25 cellular contexts compared by ENCODE assay signal in the genomic region with DNA sequence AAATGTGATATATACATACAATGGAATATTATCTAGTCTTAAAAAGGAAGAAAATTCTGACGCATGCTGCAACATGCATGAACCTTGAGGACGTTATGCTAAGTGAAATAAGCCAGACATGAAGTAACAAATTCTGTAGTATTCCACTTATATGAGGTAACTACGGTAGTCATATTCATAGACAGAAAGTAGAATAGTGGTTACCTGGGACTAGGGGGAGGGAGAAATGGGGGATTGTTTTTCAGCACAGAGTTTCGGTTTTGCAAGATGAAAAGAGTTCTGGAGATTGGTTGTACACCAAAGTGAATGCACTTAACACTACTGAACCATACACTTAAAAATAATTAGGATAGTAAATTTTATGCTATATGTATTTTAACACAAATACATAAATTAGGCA.
DNase-seq lines count a peak whose midpoint lies in the region; ATAC-seq and TF ChIP-seq lines count a peak whose summit lies in the region.
"Had no signal": no experiment of that assay in that cellular context is flagged by ENCODE, and none has a peak within 500 bp of the region (broad histone marks: within the 10 kb centered on the region; RNA-seq: fewer than 3 reads in every experiment).

No MANE protein-coding gene starts in this region.

- no peak overlapping the region for H3K4me3 Mint-ChIP-seq in activated CD8-positive, alpha-beta T cell treated with anti-CD3 and anti-CD28 coated beads for 36 hours
- no peak overlapping the region for H3K4me3 Mint-ChIP-seq in activated CD8-positive, alpha-beta T cell treated with anti-CD3 and anti-CD28 coated beads, Interleukin-2, amount 10 ng/mL, durations not matched to agents 7 days and 5 days
- no peak overlapping the region for H3K4me3 Mint-ChIP-seq in naive thymus-derived CD4-positive, alpha-beta T cell
- H3K4me3 Mint-ChIP-seq: HFFc6, IgD-negative memory B cell had no signal

- peak; percentile 47 for ATAC-seq in activated CD8-positive, alpha-beta T cell treated with anti-CD3 and anti-CD28 coated beads for 36 hours
- no peak for ATAC-seq in activated CD8-positive, alpha-beta T cell treated with anti-CD3 and anti-CD28 coated beads, Interleukin-2, amount 10 ng/mL, durations not matched to agents 7 days and 5 days
- ATAC-seq in GM18858 (IDR thresholded peaks at IDR 0.05; ENCODE audit: unreplicated experiment) (peak; percentile 57), HG03103 (IDR thresholded peaks at IDR 0.05; ENCODE audit: low read depth, unreplicated experiment) (peak; percentile 68), Right ventricle myocardium superior (ENCODE audit: poor library complexity) (no peak)
- ATAC-seq in naive thymus-derived CD4-positive, alpha-beta T cell: peak; percentile 36

- H3K27ac Mint-ChIP-seq in activated CD8-positive, alpha-beta T cell treated with anti-CD3 and anti-CD28 coated beads for 36 hours: no peak overlapping the region
- no peak overlapping the region for H3K27ac Mint-ChIP-seq in activated CD8-positive, alpha-beta T cell treated with anti-CD3 and anti-CD28 coated beads, Interleukin-2, amount 10 ng/mL, durations not matched to agents 7 days and 5 days
- no peak overlapping the region for H3K27ac Mint-ChIP-seq in naive thymus-derived CD4-positive, alpha-beta T cell
- H3K27ac Mint-ChIP-seq: HFFc6, IgD-negative memory B cell had no signal

- H3K4me1 ChIP-seq in naive thymus-derived CD4-positive, alpha-beta T cell (ENCODE audit: control insufficient read depth in 2 of 2, insufficient read depth in 2 of 2, low read length in 2 of 2): no peaks in the 10 kb centered on the region
- no peaks in the 10 kb centered on the region for H3K4me1 ChIP-seq in testis
- H3K4me1 ChIP-seq: BLaER1, Peyer's patch had no signal

- no peak overlapping the region for H3K27ac ChIP-seq in naive thymus-derived CD4-positive, alpha-beta T cell (ENCODE audit: low read depth, low read length)
- H3K27ac ChIP-seq in testis: no peak overlapping the region
- H3K27ac ChIP-seq: BLaER1, Peyer's patch had no signal

- H3K9me3 Mint-ChIP-seq in activated CD8-positive, alpha-beta T cell treated with anti-CD3 and anti-CD28 coated beads for 36 hours: no peaks in the 10 kb centered on the region
- no peaks in the 10 kb centered on the region for H3K9me3 Mint-ChIP-seq in activated CD8-positive, alpha-beta T cell treated with anti-CD3 and anti-CD28 coated beads, Interleukin-2, amount 10 ng/mL, durations not matched to agents 7 days and 5 days (ENCODE audit: insufficient read depth)
- H3K9me3 Mint-ChIP-seq in naive thymus-derived CD4-positive, alpha-beta T cell: peaks cover 0 to 5% (median 0%) of the 10 kb centered on the region in 11 donors
- H3K9me3 Mint-ChIP-seq: CD4-positive, alpha-beta memory T cell; HFFc6; IgD-negative memory B cell had no signal

- 93 to 95% methylated on average over 4 of the region's 4 CpGs for WGBS in testis, 2 donors

- no peak for DNase-seq in activated CD8-positive, alpha-beta T cell treated with anti-CD3 and anti-CD28 coated beads for 36 hours
- DNase-seq in activated CD8-positive, alpha-beta T cell treated with anti-CD3 and anti-CD28 coated beads, Interleukin-2, amount 10 ng/mL, durations not matched to agents 7 days and 5 days: no peak
- DNase-seq in naive thymus-derived CD4-positive, alpha-beta T cell: peak in 1 of 9 donors; percentile 26
- DNase-seq in testis (no peak), Right ventricle myocardium superior (no peak), NCI-H524 treated with DMSO at 0.1 percent for 48 hours (lab: John Stamatoyannopoulos, UW) (no peak)
- DNase-seq: Calu3; CD4-positive, alpha-beta memory T cell; DMS53; EL; H7; HFFc6; Kasumi-1; MG63; NCI-H1092 treated with DMSO at 0.1 percent for 48 hours; NCI-H146; NCI-H2029 treated with DMSO at 0.1 percent for 48 hours; NCI-H2171; NCI-H446; NCI-H69; Peyer's patch had no signal

- no peak for TF ChIP-seq POLR2A in testis (IDR thresholded peaks at IDR 0.05)

- POLR2A ChIA-PET in activated CD8-positive, alpha-beta T cell treated with anti-CD3 and anti-CD28 coated beads for 36 hours (lab: Charles Lee): no interaction called here
- POLR2A ChIA-PET in activated CD8-positive, alpha-beta T cell treated with anti-CD3 and anti-CD28 coated beads, Interleukin-2, amount 10 ng/mL, durations not matched to agents 7 days and 5 days (lab: Charles Lee): interaction anchor here (0.6 kb wide), 1 partner anchor 215 kb away, joined by 3 read pairs; no protein-coding TSS in a partner anchor
- POLR2A ChIA-PET in naive thymus-derived CD4-positive, alpha-beta T cell (lab: Charles Lee): no interaction called here

- no peak for TF ChIP-seq CTCF in activated CD8-positive, alpha-beta T cell treated with anti-CD3 and anti-CD28 coated beads for 36 hours (IDR thresholded peaks at IDR 0.05)
- TF ChIP-seq CTCF in testis (IDR thresholded peaks at IDR 0.05): no peak

- H3K27me3 Mint-ChIP-seq in activated CD8-positive, alpha-beta T cell treated with anti-CD3 and anti-CD28 coated beads for 36 hours: peaks cover 2% of the 10 kb centered on the region
- no peaks in the 10 kb centered on the region for H3K27me3 Mint-ChIP-seq in activated CD8-positive, alpha-beta T cell treated with anti-CD3 and anti-CD28 coated beads, Interleukin-2, amount 10 ng/mL, durations not matched to agents 7 days and 5 days (ENCODE audit: low read depth)
- no peaks in the 10 kb centered on the region for H3K27me3 Mint-ChIP-seq in naive thymus-derived CD4-positive, alpha-beta T cell
- H3K27me3 Mint-ChIP-seq: CD4-positive, alpha-beta memory T cell had no signal

- no peaks in the 10 kb centered on the region for H3K27me3 ChIP-seq in naive thymus-derived CD4-positive, alpha-beta T cell (ENCODE audit: control insufficient read depth in 2 of 2, insufficient read depth in 2 of 2, low read length in 2 of 2)
- H3K27me3 ChIP-seq in testis: no peaks in the 10 kb centered on the region
- H3K27me3 ChIP-seq: BLaER1, MG63, Peyer's patch had no signal

- no peak overlapping the region for H3K4me3 ChIP-seq in naive thymus-derived CD4-positive, alpha-beta T cell (ENCODE audit: low read length)
- H3K4me3 ChIP-seq in testis: no peak overlapping the region
- H3K4me3 ChIP-seq: BLaER1, MG63, Peyer's patch had no signal

- H3K9me3 ChIP-seq in naive thymus-derived CD4-positive, alpha-beta T cell (ENCODE audit: control insufficient read depth in 2 of 3, low read length in 3 of 3): no peaks in the 10 kb centered on the region
- no peaks in the 10 kb centered on the region for H3K9me3 ChIP-seq in testis
- H3K9me3 ChIP-seq: BLaER1, Peyer's patch had no signal

- H3K36me3 ChIP-seq in naive thymus-derived CD4-positive, alpha-beta T cell (ENCODE audit: control insufficient read depth in 2 of 3, insufficient read depth in 3 of 3, low read length in 3 of 3): no peaks in the 10 kb centered on the region
- no peaks in the 10 kb centered on the region for H3K36me3 ChIP-seq in testis (ENCODE audit: low read depth, missing control alignments)
- H3K36me3 ChIP-seq: BLaER1, MG63, Peyer's patch had no signal

- intact Hi-C loops in activated CD8-positive, alpha-beta T cell treated with anti-CD3 and anti-CD28 coated beads for 36 hours (cut with micrococcal nuclease): no loop called here
- intact Hi-C loops in naive thymus-derived CD4-positive, alpha-beta T cell (cut with micrococcal nuclease): no loop called here
- intact Hi-C loops in testis (cut with DNase I; ENCODE audit: low total_unique reads): no loop called here
- intact Hi-C loops in Right ventricle myocardium superior (cut with DNase I): no loop called here

- CTCF ChIA-PET in activated CD8-positive, alpha-beta T cell treated with anti-CD3 and anti-CD28 coated beads for 36 hours (lab: Charles Lee): no interaction called here
- CTCF ChIA-PET in activated CD8-positive, alpha-beta T cell treated with anti-CD3 and anti-CD28 coated beads, Interleukin-2, amount 10 ng/mL, durations not matched to agents 7 days and 5 days (lab: Charles Lee): no interaction called here
- CTCF ChIA-PET in naive thymus-derived CD4-positive, alpha-beta T cell (lab: Charles Lee): no interaction called here

- no peaks in the 10 kb centered on the region for H3K36me3 Mint-ChIP-seq in activated CD8-positive, alpha-beta T cell treated with anti-CD3 and anti-CD28 coated beads for 36 hours (ENCODE audit: low read depth)
- no peaks in the 10 kb centered on the region for H3K36me3 Mint-ChIP-seq in activated CD8-positive, alpha-beta T cell treated with anti-CD3 and anti-CD28 coated beads, Interleukin-2, amount 10 ng/mL, durations not matched to agents 7 days and 5 days (ENCODE audit: low read depth)
- no peaks in the 10 kb centered on the region for H3K36me3 Mint-ChIP-seq in naive thymus-derived CD4-positive, alpha-beta T cell
- H3K36me3 Mint-ChIP-seq: CD4-positive, alpha-beta memory T cell had no signal

- H3K4me1 Mint-ChIP-seq in activated CD8-positive, alpha-beta T cell treated with anti-CD3 and anti-CD28 coated beads for 36 hours (ENCODE audit: low read depth): peaks cover 6% of the 10 kb centered on the region
- peaks cover 6% of the 10 kb centered on the region for H3K4me1 Mint-ChIP-seq in activated CD8-positive, alpha-beta T cell treated with anti-CD3 and anti-CD28 coated beads, Interleukin-2, amount 10 ng/mL, durations not matched to agents 7 days and 5 days (ENCODE audit: low read depth)
- peaks cover 0 to 16% (median 5%) of the 10 kb centered on the region in 7 donors for H3K4me1 Mint-ChIP-seq in naive thymus-derived CD4-positive, alpha-beta T cell
- H3K4me1 Mint-ChIP-seq: IgD-negative memory B cell had no signal

Comparison
In these comparisons a context has a peak if more than half of its experiments do, and no peak if none do; other contexts are left out.
1. ATAC-seq: peak in activated CD8-positive, alpha-beta T cell treated with anti-CD3 and anti-CD28 coated beads for 36 hours (single experiment), GM18858 (single experiment), HG03103 (single experiment) and naive thymus-derived CD4-positive, alpha-beta T cell (single experiment); none in activated CD8-positive, alpha-beta T cell treated with anti-CD3 and anti-CD28 coated beads, Interleukin-2, amount 10 ng/mL, durations not matched to agents 7 days and 5 days (single experiment) and Right ventricle myocardium superior (single experiment).